ENCODE assay signal across 29 cellular contexts in genomic region chr12:104309446-104309993, GRCh38. TPM values are rescaled to one million over a fixed set of nuclear protein-coding genes. Genes with fewer than 3 reads are reported as not detected.
A peak's percentile ranks its signal among the peaks of the same experiment; 100 is the strongest.
DNase-seq lines count a peak whose midpoint lies in the region; ATAC-seq, FAIRE-seq and TF ChIP-seq lines count a peak whose summit lies in the region.
"Had no signal": no experiment of that assay in that cellular context is flagged by ENCODE, and none has a peak within 500 bp of the region (broad histone marks: within the 10 kb centered on the region; RNA-seq: fewer than 3 reads in every experiment).

No MANE protein-coding gene starts in this region.

- in situ Hi-C loops in K562 (cut with MboI), result no loop called here

- no peak overlapping the region for H2AFZ ChIP-seq in K562 (ENCODE audit: low read depth, low read length)
- H2AFZ ChIP-seq: parathyroid adenoma had no signal

- peak overlapping the region; percentile 44 for H3K27ac Mint-ChIP-seq in activated CD4-positive, alpha-beta memory T cell treated with anti-CD3 and anti-CD28 coated beads, Interleukin-2, amount 10 ng/mL, durations not matched to agents 7 days and 5 days
- no peak overlapping the region for H3K27ac Mint-ChIP-seq in activated CD4-positive, alpha-beta memory T cell treated with anti-CD3 and anti-CD28 coated beads for 36 hours
- H3K27ac Mint-ChIP-seq in stimulated activated effector memory CD8-positive, alpha-beta T cell treated with anti-CD3 and anti-CD28 coated beads, Interleukin-12 subunit alpha, Interleukin-12 subunit beta, amount 100 ng/mL, for 72 hours, result peak overlapping the region; percentile 35
- H3K27ac Mint-ChIP-seq: natural killer cell treated with Interleukin-12 subunit alpha and Interleukin-12 subunit beta and Interleukin-15 and Interleukin-18, amount 100 ng/mL, for 72 hours had no signal

- WGBS in K562 (ENCODE audit: insufficient coverage, low coverage, missing lambda C conversion rate), result 98% methylated on average over 4 of the region's 4 CpGs

- no peak for TF ChIP-seq POLR2A in K562 (conservative IDR thresholded peaks at IDR 0.05)

- TF ChIP-seq EP300 in K562 (IDR thresholded peaks at IDR 0.05; ENCODE audit: low read length), result no peak

- H3K4me1 Mint-ChIP-seq in activated CD4-positive, alpha-beta memory T cell treated with anti-CD3 and anti-CD28 coated beads, Interleukin-2, amount 10 ng/mL, durations not matched to agents 7 days and 5 days, result peaks cover 43% of the 10 kb centered on the region
- peaks cover 31% of the 10 kb centered on the region for H3K4me1 Mint-ChIP-seq in activated CD4-positive, alpha-beta memory T cell treated with anti-CD3 and anti-CD28 coated beads for 36 hours (ENCODE audit: low read depth)
- peaks cover 45% of the 10 kb centered on the region for H3K4me1 Mint-ChIP-seq in stimulated activated effector memory CD8-positive, alpha-beta T cell treated with anti-CD3 and anti-CD28 coated beads, Interleukin-12 subunit alpha, Interleukin-12 subunit beta, amount 100 ng/mL, for 72 hours

- peaks cover 63% of the 10 kb centered on the region for H3K36me3 Mint-ChIP-seq in activated CD4-positive, alpha-beta memory T cell treated with anti-CD3 and anti-CD28 coated beads, Interleukin-2, amount 10 ng/mL, durations not matched to agents 7 days and 5 days (ENCODE audit: low read depth)
- peaks cover 41% of the 10 kb centered on the region for H3K36me3 Mint-ChIP-seq in activated CD4-positive, alpha-beta memory T cell treated with anti-CD3 and anti-CD28 coated beads for 36 hours
- peaks cover 95% of the 10 kb centered on the region for H3K36me3 Mint-ChIP-seq in stimulated activated effector memory CD8-positive, alpha-beta T cell treated with anti-CD3 and anti-CD28 coated beads, Interleukin-12 subunit alpha, Interleukin-12 subunit beta, amount 100 ng/mL, for 72 hours

- H4K20me1 ChIP-seq in K562 (replicated peaks; ENCODE audit: control insufficient read depth, insufficient read depth, low read length), result peaks cover 15% of the 10 kb centered on the region

- no peaks in the 10 kb centered on the region for H3K27me3 Mint-ChIP-seq in activated CD4-positive, alpha-beta memory T cell treated with anti-CD3 and anti-CD28 coated beads, Interleukin-2, amount 10 ng/mL, durations not matched to agents 7 days and 5 days
- no peaks in the 10 kb centered on the region for H3K27me3 Mint-ChIP-seq in activated CD4-positive, alpha-beta memory T cell treated with anti-CD3 and anti-CD28 coated beads for 36 hours
- H3K27me3 Mint-ChIP-seq: natural killer cell treated with Interleukin-12 subunit alpha and Interleukin-12 subunit beta and Interleukin-15 and Interleukin-18, amount 100 ng/mL, for 72 hours had no signal

- H3K4me3 Mint-ChIP-seq in activated CD4-positive, alpha-beta memory T cell treated with anti-CD3 and anti-CD28 coated beads, Interleukin-2, amount 10 ng/mL, durations not matched to agents 7 days and 5 days, result no peak overlapping the region
- no peak overlapping the region for H3K4me3 Mint-ChIP-seq in activated CD4-positive, alpha-beta memory T cell treated with anti-CD3 and anti-CD28 coated beads for 36 hours
- no peak overlapping the region for H3K4me3 Mint-ChIP-seq in stimulated activated effector memory CD8-positive, alpha-beta T cell treated with anti-CD3 and anti-CD28 coated beads, Interleukin-12 subunit alpha, Interleukin-12 subunit beta, amount 100 ng/mL, for 72 hours
- H3K4me3 Mint-ChIP-seq: natural killer cell treated with Interleukin-12 subunit alpha and Interleukin-12 subunit beta and Interleukin-15 and Interleukin-18, amount 100 ng/mL, for 72 hours had no signal

- H3K36me3 ChIP-seq in K562 (ENCODE audit: control insufficient read depth, insufficient read depth, low read length), result peaks cover 87% of the 10 kb centered on the region

- peaks cover 0 to 3% of the 10 kb centered on the region in 2 experiments; a peak in 2 of 5 replicates for H3K4me1 ChIP-seq in K562 (replicated peaks in 1 of 2; ENCODE audit: control insufficient read depth in 2 of 2, insufficient read depth in 2 of 2, low read length in 2 of 2)
- H3K4me1 ChIP-seq: colonic mucosa, foreskin keratinocyte, parathyroid adenoma had no signal

- FAIRE-seq in K562 (lab: Jason Lieb, UNC), result peak; percentile 44

- no TSS peak for BruUV-seq in K562 (replicated peaks; lab: Mats Ljungman, UMichigan)

- no peaks in the 10 kb centered on the region for H3K9me1 ChIP-seq in K562 (ENCODE audit: control insufficient read depth, insufficient read depth, low read length)

- CTCF ChIA-PET in activated CD4-positive, alpha-beta memory T cell treated with anti-CD3 and anti-CD28 coated beads, Interleukin-2, amount 10 ng/mL, durations not matched to agents 7 days and 5 days (lab: Charles Lee), result no interaction called here
- CTCF ChIA-PET in activated CD4-positive, alpha-beta memory T cell treated with anti-CD3 and anti-CD28 coated beads for 36 hours (lab: Charles Lee), result interaction anchor here (1.2 kb wide), 1 partner anchor 18 kb away, joined by 3 read pairs; no protein-coding TSS in a partner anchor
- CTCF ChIA-PET in K562 (lab: Yijun Ruan, JAX; ENCODE audit: low intra/inter-chr PET ratio), result no interaction called here

- POLR2A ChIA-PET in activated CD4-positive, alpha-beta memory T cell treated with anti-CD3 and anti-CD28 coated beads, Interleukin-2, amount 10 ng/mL, durations not matched to agents 7 days and 5 days (lab: Charles Lee), result no interaction called here
- POLR2A ChIA-PET in activated CD4-positive, alpha-beta memory T cell treated with anti-CD3 and anti-CD28 coated beads for 36 hours (lab: Charles Lee), result no interaction called here
- POLR2A ChIA-PET in K562 (lab: Yijun Ruan, JAX), result interaction anchor here (1.2 to 3.3 kb wide), 4 partner anchors 9 to 64 kb away, joined by 3 to 11 read pairs (median 8); no protein-coding TSS in a partner anchor

- TF ChIP-seq CTCF in K562 (IDR thresholded peaks at IDR 0.05 in 2 of 3, conservative IDR thresholded peaks at IDR 0.05 in 1 of 3; ENCODE audit: insufficient read depth in 2 of 3, low read depth in 1 of 3, low read length in 3 of 3), result no peak

- H3K27ac ChIP-seq in K562 (ENCODE audit: extremely low read depth, low read depth, low read length), result no peak overlapping the region
- H3K27ac ChIP-seq: breast epithelium, colonic mucosa, esophagus muscularis mucosa, foreskin keratinocyte, heart right ventricle, parathyroid adenoma, right atrium auricular region, transverse colon had no signal

- ATAC-seq in K562, result no peak
- ATAC-seq in stimulated activated effector memory CD8-positive, alpha-beta T cell treated with anti-CD3 and anti-CD28 coated beads, Interleukin-12 subunit alpha, Interleukin-12 subunit beta, amount 100 ng/mL, for 72 hours, result no peak
- no peak for ATAC-seq in GM19351 (IDR thresholded peaks at IDR 0.05; ENCODE audit: unreplicated experiment)
- ATAC-seq: foreskin keratinocyte; natural killer cell treated with Interleukin-12 subunit alpha and Interleukin-12 subunit beta and Interleukin-15 and Interleukin-18, amount 100 ng/mL, for 72 hours had no signal

- H3K4me2 ChIP-seq in K562 (ENCODE audit: insufficient read depth, low read length), result no peak overlapping the region
- H3K4me2 ChIP-seq: SK-N-SH, smooth muscle cell had no signal

- H3K9me3 ChIP-seq in K562 (replicated peaks; ENCODE audit: control insufficient read depth, insufficient read depth, low read depth, low read length), result no peaks in the 10 kb centered on the region
- H3K9me3 ChIP-seq: BE2C, breast epithelium, colonic mucosa, esophagus muscularis mucosa, heart right ventricle, right atrium auricular region, SK-N-SH, transverse colon had no signal

- DNase-seq in activated CD4-positive, alpha-beta memory T cell treated with anti-CD3 and anti-CD28 coated beads, Interleukin-2, amount 10 ng/mL, durations not matched to agents 7 days and 5 days, result no peak
- DNase-seq in activated CD4-positive, alpha-beta memory T cell treated with anti-CD3 and anti-CD28 coated beads for 36 hours, result no peak
- DNase-seq in NCI-H345 treated with DMSO at 0.1 percent for 48 hours (lab: John Stamatoyannopoulos, UW; ENCODE audit: unreplicated experiment) (peak; percentile 3), K562 (ENCODE audit: extremely low read depth in 1 of 4, low spot score in 3 of 4) (no peak), middle frontal gyrus (ENCODE audit: extremely low spot score, low spot score) (no peak)
- DNase-seq in stimulated activated effector memory CD8-positive, alpha-beta T cell treated with anti-CD3 and anti-CD28 coated beads, Interleukin-12 subunit alpha, Interleukin-12 subunit beta, amount 100 ng/mL, for 72 hours (ENCODE audit: low spot score in 2 of 2), result no peak
- no peak for DNase-seq in activated CD8-positive, alpha-beta memory T cell treated with anti-CD3 and anti-CD28 coated beads, Interleukin-2, amount 50 U/mL, for 4 hours
- DNase-seq: ACHN; activated CD4-positive, alpha-beta T cell treated with anti-CD3 and anti-CD28 coated beads for 4 hours; activated naive CD4-positive, alpha-beta T cell treated with Interleukin-2 at 50 U/mL for 16 hours; activated T-cell treated with anti-CD3 and anti-CD28 coated beads, Interleukin-2, amount 50 U/mL, for 48 hours; BE2C; colonic mucosa; DMS53; foreskin keratinocyte; H7; heart right ventricle; Karpas-422; NCI-H1694 treated with DMSO at 0.1 percent for 48 hours; SK-N-SH; stimulated activated CD4-positive, alpha-beta T cell treated with anti-CD3 and anti-CD28 coated beads, Interleukin-1b, Interleukin-23, amount 100 ng/mL, for 48 hours; transverse colon had no signal

- H3K4me3 ChIP-seq in K562, result no peak overlapping the region
- H3K4me3 ChIP-seq: breast epithelium, colonic mucosa, esophagus muscularis mucosa, heart right ventricle, right atrium auricular region, smooth muscle cell, transverse colon had no signal

- H3K27me3 ChIP-seq in K562 (ENCODE audit: control insufficient read depth in 2 of 2, insufficient read depth in 2 of 2, low read length in 2 of 2), result no peaks in the 10 kb centered on the region
- H3K27me3 ChIP-seq: BE2C, breast epithelium, colonic mucosa, esophagus muscularis mucosa, foreskin keratinocyte, heart right ventricle, right atrium auricular region, transverse colon had no signal

- H3K79me2 ChIP-seq in K562 (ENCODE audit: control insufficient read depth, insufficient read depth, low read length), result peaks cover 85% of the 10 kb centered on the region

- H3K9ac ChIP-seq in K562 (ENCODE audit: insufficient read depth in 1 of 2, low read depth in 2 of 2, low read length in 2 of 2), result 0 out of 4 replicates have a peak overlapping the region, but pooled peaks of 1 of the 2 experiments have one; percentile 8
- H3K9ac ChIP-seq: parathyroid adenoma, SK-N-SH had no signal

- intact Hi-C loops in activated CD4-positive, alpha-beta memory T cell treated with anti-CD3 and anti-CD28 coated beads for 36 hours (cut with micrococcal nuclease), result no loop called here
- intact Hi-C loops in K562 (cut with micrococcal nuclease), result no loop called here

- no peaks in the 10 kb centered on the region for H3K9me3 Mint-ChIP-seq in activated CD4-positive, alpha-beta memory T cell treated with anti-CD3 and anti-CD28 coated beads, Interleukin-2, amount 10 ng/mL, durations not matched to agents 7 days and 5 days
- no peaks in the 10 kb centered on the region for H3K9me3 Mint-ChIP-seq in activated CD4-positive, alpha-beta memory T cell treated with anti-CD3 and anti-CD28 coated beads for 36 hours
- H3K9me3 Mint-ChIP-seq in stimulated activated effector memory CD8-positive, alpha-beta T cell treated with anti-CD3 and anti-CD28 coated beads, Interleukin-12 subunit alpha, Interleukin-12 subunit beta, amount 100 ng/mL, for 72 hours, result no peaks in the 10 kb centered on the region
- H3K9me3 Mint-ChIP-seq: natural killer cell treated with Interleukin-12 subunit alpha and Interleukin-12 subunit beta and Interleukin-15 and Interleukin-18, amount 100 ng/mL, for 72 hours had no signal

- TF ChIP-seq RAD21 in K562 (CRISPR knock-in tag; conservative IDR thresholded peaks at IDR 0.05 in 1 of 2, IDR thresholded peaks at IDR 0.05 in 1 of 2), result no peak

RNA-seq across cellular contexts. Expression of gene EID3, which starts 6.0 kb away (rescaled TPM):
- 1 to 10 TPM; 3.4 to 4.2 TPM for total RNA-seq in activated CD4-positive, alpha-beta memory T cell treated with anti-CD3 and anti-CD28 coated beads, Interleukin-2, amount 10 ng/mL, durations not matched to agents 7 days and 5 days
- total RNA-seq in activated CD4-positive, alpha-beta memory T cell treated with anti-CD3 and anti-CD28 coated beads for 36 hours, result 1 to 10 TPM; 4.7 TPM
- total RNA-seq in K562 (2011; cell fraction: chromatin; rRNA removed; ENCODE audit: low replicate concordance), result 20.4 and 74.5 TPM in 2 replicates
- total RNA-seq in K562 (2011; cell fraction: nucleolus; rRNA removed), result 12.2 and 18.6 TPM in 2 replicates
- total RNA-seq in K562 (2011; cell fraction: nucleoplasm; rRNA removed), result 20.0 and 24.5 TPM in 2 replicates
- total RNA-seq in K562 (2014; rRNA removed), result 1.2 TPM in 2 replicates
- 3.2 and 3.4 TPM in 2 replicates for total RNA-seq in K562 (2014; rRNA removed; fragmentation: Illumina TruSeq; extraction: Trizol)
- total RNA-seq in K562 (2015; rRNA removed; fragmentation: Illumina TruSeq; extraction: Trizol), result 3.5 TPM in 2 replicates
- total RNA-seq in K562 (2021), result 1.1 and 1.9 TPM in 2 replicates
- polyA plus RNA-seq in K562 (2011; rRNA removed), result 0.41 and 0.42 TPM in 2 replicates
- 0.06 and 0.16 TPM in 2 replicates for polyA plus RNA-seq in K562 (2011; cell fraction: cytosol; rRNA removed)
- polyA plus RNA-seq in K562 (2011; cell fraction: nucleus; rRNA removed), result 1.7 and 1.9 TPM in 2 replicates
- polyA plus RNA-seq in K562 (2012), result 0.24 and 0.34 TPM in 2 replicates
- 0.10 and 0.24 TPM in 2 replicates for polyA plus RNA-seq in K562 (2014; fragmentation: Illumina TruSeq; extraction: Trizol)
- under 1 TPM; 0.07 to 0.21 TPM for polyA plus RNA-seq in K562 (2014; fragmentation: Nextera tagmentation; extraction: Ambion mirVana)
- polyA plus RNA-seq in K562 (2014; rRNA removed), result 0.41 and 0.78 TPM in 2 replicates
- 7.7 and 9.4 TPM in 2 replicates for polyA minus RNA-seq in K562 (2011; rRNA and poly(A)+ RNA removed)
- not detected in 2 replicates for polyA minus RNA-seq in K562 (2011; cell fraction: cytosol; rRNA and poly(A)+ RNA removed)
- polyA minus RNA-seq in K562 (2011; cell fraction: nucleus; rRNA and poly(A)+ RNA removed), result 6.6 and 9.7 TPM in 2 replicates
